8 cellular contexts compared by ENCODE assay signal in the genomic region with DNA sequence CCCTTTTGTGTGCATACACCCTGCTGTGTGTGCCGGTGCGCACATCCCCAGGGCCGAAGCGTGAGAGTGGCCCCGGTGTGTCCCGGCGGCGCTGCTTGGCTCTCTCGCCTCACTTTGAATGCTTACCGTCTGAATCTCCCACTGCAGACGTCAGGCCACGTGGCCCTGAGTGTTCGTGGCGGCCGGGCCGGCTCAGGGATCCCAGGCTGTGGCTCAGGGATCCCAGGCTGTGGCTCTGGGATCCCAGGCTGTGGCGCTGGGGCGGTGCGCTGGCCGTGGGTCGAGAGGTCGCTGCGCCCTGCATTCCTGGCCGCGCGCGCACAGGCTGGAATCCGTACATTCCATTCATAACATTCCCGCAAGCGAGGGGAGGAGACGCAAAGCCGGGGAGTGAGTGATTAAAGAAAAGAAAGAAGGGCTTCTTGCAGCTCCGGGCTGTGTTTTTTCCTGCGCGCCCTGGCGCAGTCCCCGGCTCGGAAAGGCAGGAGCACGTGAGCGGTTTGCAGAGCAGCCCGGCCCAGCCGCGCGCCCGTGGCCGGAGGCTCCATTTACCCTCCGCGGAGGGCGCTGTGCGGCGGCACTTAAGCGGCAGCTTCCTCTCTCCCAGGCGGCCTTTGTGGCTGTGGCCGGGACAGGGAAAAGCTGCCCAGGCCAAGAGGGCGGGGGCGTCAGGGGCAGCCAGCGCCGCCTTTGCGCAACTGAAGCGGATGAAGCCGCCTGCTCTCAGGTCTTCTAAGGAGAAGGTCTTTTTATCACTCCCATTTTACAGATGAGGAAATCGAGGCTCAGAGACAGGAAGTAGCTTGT.
DNase-seq lines count a peak whose midpoint lies in the region; ATAC-seq and TF ChIP-seq lines count a peak whose summit lies in the region.

No MANE protein-coding gene starts in this region.

- no peak overlapping the region for H3K23ac ChIP-seq in mesenchymal stem cell (ENCODE audit: low read length in 2 of 2)

- peak overlapping the region; percentile 39 for H2BK120ac ChIP-seq in mesenchymal stem cell (ENCODE audit: low read depth, low read length)

- H3K4ac ChIP-seq in mesenchymal stem cell (ENCODE audit: low read depth in 1 of 2, low read length in 2 of 2), result peak overlapping the region in 1 of 2 experiments; percentile 86

- H3K14ac ChIP-seq in mesenchymal stem cell (ENCODE audit: low read length in 2 of 2), result no peak overlapping the region

- no peak overlapping the region for H2BK15ac ChIP-seq in mesenchymal stem cell (ENCODE audit: low read depth, poor library complexity, severe bottlenecking)

- peak in 1 of 4 donors; percentile 59 for TF ChIP-seq EP300 in upper lobe of left lung (IDR thresholded peaks at IDR 0.05)

- H3K9me3 Mint-ChIP-seq in CD14-positive monocyte, result peaks cover 0 to 3% (median 0%) of the 10 kb centered on the region in 7 donors

- H3K79me1 ChIP-seq in mesenchymal stem cell (replicated peaks; ENCODE audit: low read length, poor library complexity, severe bottlenecking), result no peaks in the 10 kb centered on the region

- peak overlapping the region; percentile 82 for H4K8ac ChIP-seq in mesenchymal stem cell (ENCODE audit: low read length)

- 7% methylated on average over 58 of the region's 62 CpGs for WGBS in mesenchymal stem cell
- 2 to 5% methylated on average over 9 to 55 of the region's 62 CpGs for WGBS in upper lobe of left lung, 2 donors

- H3K4me1 Mint-ChIP-seq in CD14-positive monocyte, result peaks cover 19% of the 10 kb centered on the region

- peak overlapping the region; percentile 83 for H2BK5ac ChIP-seq in mesenchymal stem cell (ENCODE audit: low read depth, low read length, poor library complexity, severe bottlenecking)

- H3K4me3 Mint-ChIP-seq in CD14-positive monocyte, result peak overlapping the region; percentile 79 to 89

- peak overlapping the region; percentile 73 to 87 for H2BK12ac ChIP-seq in mesenchymal stem cell (ENCODE audit: low read length in 2 of 2)

- peaks cover 0 to 23% of the 10 kb centered on the region in 2 experiments for H3K27me3 ChIP-seq in mesenchymal stem cell (ENCODE audit: control insufficient read depth in 1 of 2, insufficient read depth in 1 of 2, low read length in 2 of 2)
- H3K27me3 ChIP-seq in upper lobe of left lung, result no peaks in the 10 kb centered on the region

- H2AFZ ChIP-seq in mesenchymal stem cell (ENCODE audit: low read depth, low read length), result peak overlapping the region; percentile 24

- no peak for DNase-seq in CD14-positive monocyte (ENCODE audit: low spot score)
- DNase-seq in NOMO-1 treated with dmso at 0.1 percent for 144 hours (lab: John Stamatoyannopoulos, UW; ENCODE audit: unreplicated experiment), result peak; percentile 54
- peak; percentile 78 for DNase-seq in epithelial cell of esophagus (ENCODE audit: low read depth)
- peak; percentile 89 for DNase-seq in mesenchymal stem cell
- DNase-seq in upper lobe of left lung, result peak; percentile 85 to 94
- DNase-seq in activated T-cell treated with anti-CD3 and anti-CD28 coated beads for 4 hours, result no peak

- peak overlapping the region; percentile 73 to 79 for H3K18ac ChIP-seq in mesenchymal stem cell (ENCODE audit: low read depth in 1 of 2, low read length in 2 of 2)

- H3K9me3 ChIP-seq in mesenchymal stem cell (ENCODE audit: control insufficient read depth, low read length) (no peaks in the 10 kb centered on the region), upper lobe of left lung (no peaks in the 10 kb centered on the region)

- no peak overlapping the region for H3K27ac Mint-ChIP-seq in CD14-positive monocyte

- H3K9ac ChIP-seq in mesenchymal stem cell (ENCODE audit: low read length), result peak overlapping the region; percentile 80

- H3K36me3 Mint-ChIP-seq in CD14-positive monocyte, result no peaks in the 10 kb centered on the region

- ATAC-seq in upper lobe of left lung (ENCODE audit: low FRiP score in 2 of 2) (peak; percentile 87 to 88), GM19328 (IDR thresholded peaks at IDR 0.05; ENCODE audit: unreplicated experiment) (no peak), GM19463 (IDR thresholded peaks at IDR 0.05; ENCODE audit: unreplicated experiment) (no peak)

- H3K27ac ChIP-seq in mesenchymal stem cell (ENCODE audit: low read length, poor library complexity, severe bottlenecking) (peak overlapping the region; percentile 73), upper lobe of left lung (peak overlapping the region; percentile 79 to 85 (median 82))

- H3K4me1 ChIP-seq in mesenchymal stem cell (ENCODE audit: control insufficient read depth, insufficient read depth, low read depth, low read length), result peaks cover 18% of the 10 kb centered on the region
- peaks cover 18 to 50% (median 41%) of the 10 kb centered on the region in 4 donors for H3K4me1 ChIP-seq in upper lobe of left lung

- peak overlapping the region; percentile 19 for H3K4me3 ChIP-seq in epithelial cell of esophagus (ENCODE audit: low read length)
- peak overlapping the region; percentile 46 to 71 for H3K4me3 ChIP-seq in mesenchymal stem cell (ENCODE audit: insufficient read depth in 1 of 2, low read depth in 1 of 2, low read length in 2 of 2)
- H3K4me3 ChIP-seq in upper lobe of left lung, result peak overlapping the region in 3 of 4 donors; percentile 27 to 35 (median 33)

- H3K27me3 Mint-ChIP-seq in CD14-positive monocyte (ENCODE audit: low read depth in 3 of 3), result peaks cover 29 to 52% (median 46%) of the 10 kb centered on the region in 3 donors

- peak overlapping the region; percentile 75 for H3K4me2 ChIP-seq in mesenchymal stem cell (ENCODE audit: low read length, poor library complexity, severe bottlenecking)

- H2AK5ac ChIP-seq in mesenchymal stem cell (ENCODE audit: low read length, severe bottlenecking), result peak overlapping the region; percentile 37

- intact Hi-C loops in CD14-positive monocyte (cut with micrococcal nuclease), result no loop called here

- TF ChIP-seq CTCF in CD14-positive monocyte (IDR thresholded peaks at IDR 0.05) (no peak), epithelial cell of esophagus (IDR thresholded peaks at IDR 0.05; ENCODE audit: insufficient read depth, low read depth, low read length, missing control alignments) (no peak), upper lobe of left lung (IDR thresholded peaks at IDR 0.05) (no peak)

- no peaks in the 10 kb centered on the region for H3K36me3 ChIP-seq in mesenchymal stem cell (ENCODE audit: control insufficient read depth in 1 of 2, insufficient read depth in 2 of 2, low read depth in 1 of 2, low read length in 2 of 2)
- no peaks in the 10 kb centered on the region for H3K36me3 ChIP-seq in upper lobe of left lung

- TF ChIP-seq POLR2A in upper lobe of left lung (IDR thresholded peaks at IDR 0.05), result peak in 3 of 4 donors; percentile 36 to 54 (median 49)

- H4K91ac ChIP-seq in mesenchymal stem cell (ENCODE audit: low read length), result peak overlapping the region; percentile 87

Comparison
In these comparisons a context has a peak if more than half of its experiments do, and no peak if none do; other contexts are left out.
1. DNase-seq: peak in NOMO-1 treated with dmso at 0.1 percent for 144 hours (single experiment), epithelial cell of esophagus (single experiment), mesenchymal stem cell (single experiment) and upper lobe of left lung (2 of 2); none in CD14-positive monocyte (single experiment) and activated T-cell treated with anti-CD3 and anti-CD28 coated beads for 4 hours (single experiment).
2. ATAC-seq: peak in upper lobe of left lung (2 of 2); none in GM19328 (single experiment) and GM19463 (single experiment).
3. Peak in every context shown above with its lines, with median percentiles within 50 percentile points of each other: H3K4me3 ChIP-seq.